Comparison of ENCODE assay signal across 19 cellular contexts in the genomic region with DNA sequence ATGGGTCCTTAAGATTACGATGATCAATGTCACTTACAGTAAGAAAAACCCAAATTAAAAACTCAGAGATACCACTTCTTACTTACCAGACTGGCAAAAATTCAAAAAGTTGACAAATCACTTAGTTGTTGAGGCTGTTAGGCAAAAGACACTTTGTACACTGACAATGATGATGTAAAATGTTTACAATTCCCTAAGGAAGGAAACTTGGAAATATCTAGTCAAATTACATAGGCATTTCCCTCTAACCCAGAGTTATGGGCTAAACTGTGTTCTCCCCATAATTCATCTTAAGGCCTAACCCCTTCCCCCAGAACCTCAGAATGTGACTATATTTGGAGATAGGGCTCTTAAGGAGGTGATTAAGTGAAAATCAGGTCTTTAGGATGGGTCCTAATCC.
"Had no signal": no experiment of that assay in that cellular context is flagged by ENCODE, and none has a peak within 500 bp of the region (broad histone marks: within the 10 kb centered on the region; RNA-seq: fewer than 3 reads in every experiment).

No MANE protein-coding gene starts in this region.

- H3K4me3 ChIP-seq: adrenal gland, heart right ventricle, mucosa of descending colon, skin epidermis, thoracic aorta, upper lobe of left lung had no signal

- H3K9me3 Mint-ChIP-seq: activated naive CD4-positive, alpha-beta T cell treated with anti-CD3 and anti-CD28 coated beads, Interleukin-2, amount 50 U/mL, for 24 hours; immature natural killer cell; memory B cell; naive B cell; T-helper 2 cell treated with Interferon-gamma antibody and Interleukin-4, amounts not matched to agents 5 μg/mL and 100 μg/mL, for 36 hours had no signal

- H3K27ac ChIP-seq: adrenal gland, heart right ventricle, skin epidermis, thoracic aorta, upper lobe of left lung had no signal

- H3K9me3 ChIP-seq: adrenal gland, heart right ventricle, mucosa of descending colon, thoracic aorta, upper lobe of left lung had no signal

- DNase-seq: activated CD4-positive, alpha-beta T cell treated with anti-CD3 and anti-CD28 coated beads, Interleukin-2, amount 50 U/mL, for 4 hours; activated gamma-delta T cell; adrenal gland; effector memory CD4-positive, alpha-beta T cell; heart right ventricle; immature natural killer cell; kidney glomerular epithelial cell; left ventricle myocardium superior; mucosa of descending colon; naive B cell; stimulated activated CD4-positive, alpha-beta T cell treated with anti-CD3 and anti-CD28 coated beads, Interleukin-2, amount 100 ng/mL, for 48 hours; upper lobe of left lung had no signal

- ATAC-seq: heart right ventricle, left ventricle myocardium superior, mucosa of descending colon had no signal

- H3K4me3 Mint-ChIP-seq: activated naive CD4-positive, alpha-beta T cell treated with anti-CD3 and anti-CD28 coated beads, Interleukin-2, amount 50 U/mL, for 24 hours; immature natural killer cell; memory B cell; neural crest cell; T-helper 2 cell treated with Interferon-gamma antibody and Interleukin-4, amounts not matched to agents 5 μg/mL and 100 μg/mL, for 36 hours had no signal

- H3K4me1 ChIP-seq: adrenal gland, heart right ventricle, upper lobe of left lung had no signal

- H3K27me3 ChIP-seq: adrenal gland, heart right ventricle, upper lobe of left lung had no signal

- H3K27ac Mint-ChIP-seq: activated naive CD4-positive, alpha-beta T cell treated with anti-CD3 and anti-CD28 coated beads, Interleukin-2, amount 50 U/mL, for 24 hours; memory B cell; progenitor cell of endocrine pancreas; T-helper 2 cell treated with Interferon-gamma antibody and Interleukin-4, amounts not matched to agents 5 μg/mL and 100 μg/mL, for 36 hours had no signal

- H3K27me3 Mint-ChIP-seq: activated naive CD4-positive, alpha-beta T cell treated with anti-CD3 and anti-CD28 coated beads, Interleukin-2, amount 50 U/mL, for 24 hours; memory B cell; naive B cell; progenitor cell of endocrine pancreas had no signal
